Comparison of ENCODE assay signal across 8 cellular contexts in the genomic region with DNA sequence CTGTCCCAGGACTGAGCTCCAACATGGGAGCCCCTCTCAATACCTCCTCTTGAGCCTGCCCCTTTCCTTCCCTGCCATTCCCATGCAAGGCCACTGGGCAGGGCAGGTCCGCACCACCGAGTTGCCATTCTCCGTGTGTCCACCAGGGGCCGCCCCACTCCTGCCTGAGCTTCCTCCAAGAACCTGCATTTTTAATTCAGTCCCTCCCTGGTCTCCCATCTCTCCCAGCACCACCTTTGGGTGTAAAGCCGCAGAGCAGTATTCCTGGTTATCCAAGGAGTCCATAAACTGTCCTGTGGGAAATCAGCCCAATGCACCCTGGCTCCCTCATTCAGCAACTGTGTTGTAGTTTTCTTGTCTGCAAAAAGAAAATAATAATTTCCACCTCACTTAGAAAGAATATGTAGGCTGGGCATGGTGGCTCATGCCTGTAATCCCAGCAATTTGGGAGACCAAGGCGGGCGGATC. TPM values are rescaled to one million over a fixed set of nuclear protein-coding genes. Genes with fewer than 3 reads are reported as not detected.
A peak's percentile ranks its signal among the peaks of the same experiment; 100 is the strongest.
DNase-seq lines count a peak whose midpoint lies in the region; ATAC-seq, FAIRE-seq and TF ChIP-seq lines count a peak whose summit lies in the region.

No MANE protein-coding gene starts in this region.

- H3K4me3 ChIP-seq in choroid plexus epithelial cell (ENCODE audit: low read depth, low read length) = no peak overlapping the region
- no peak overlapping the region for H3K4me3 ChIP-seq in HepG2 (replicated peaks in 1 of 3; ENCODE audit: insufficient read depth in 1 of 3, low read depth in 2 of 3, low read length in 3 of 3)

- H3K27me3 ChIP-seq in HepG2 (ENCODE audit: control insufficient read depth in 1 of 2, insufficient read depth in 2 of 2, low read length in 2 of 2) = peaks cover 0 to 2% of the 10 kb centered on the region in 2 experiments; a peak in 1 of 5 replicates

- TF ChIP-seq RAD21 in HepG2 (CRISPR knock-in tag; IDR thresholded peaks at IDR 0.05) = peak; percentile 99

- BruUV-seq in HepG2 (replicated peaks; lab: Mats Ljungman, UMichigan) = no TSS peak

- in situ Hi-C loops in HepG2 (cut with HindIII; ENCODE audit: extremely low pct_ligation_motif_present, low pct_unique_long_range_greater_than_20kb) = loop anchor here (5.0 kb wide), 1 partner anchor 174 kb away; no protein-coding TSS in a partner anchor

- no peak for TF ChIP-seq POLR2A in HepG2 (IDR thresholded peaks at IDR 0.05; ENCODE audit: insufficient read depth in 1 of 2, low read depth in 2 of 2, low read length in 2 of 2)

- H3K9me3 ChIP-seq in HepG2 (ENCODE audit: low read length) = no peaks in the 10 kb centered on the region

- CTCF ChIA-PET in activated CD4-positive, alpha-beta T cell treated with anti-CD3 and anti-CD28 coated beads, Interleukin-2, amount 10 ng/mL, durations not matched to agents 7 days and 5 days (lab: Charles Lee) = interaction anchor here (0.7 to 2.8 kb wide), 24 partner anchors 13 to 386 kb away, joined by 3 to 15 read pairs (median 4); partner anchors contain the start of genes LRRC59, NME1 and TOB1
- CTCF ChIA-PET in HepG2 (lab: Yijun Ruan, JAX; ENCODE audit: low intra/inter-chr PET ratio, low total read pairs) = interaction anchor here (0.8 to 4.4 kb wide), 7 partner anchors 23 to 233 kb away, joined by 3 to 94 read pairs (median 8); no protein-coding TSS in a partner anchor

- no peaks in the 10 kb centered on the region for H3K36me3 ChIP-seq in HepG2 (replicated peaks in 1 of 2; ENCODE audit: control insufficient read depth in 1 of 2, insufficient read depth in 2 of 2, low read length in 2 of 2)

- no peaks in the 10 kb centered on the region for H3K36me3 Mint-ChIP-seq in activated CD4-positive, alpha-beta T cell treated with anti-CD3 and anti-CD28 coated beads, Interleukin-2, amount 10 ng/mL, durations not matched to agents 7 days and 5 days (ENCODE audit: low read depth)

- peak; percentile 96 for TF ChIP-seq CTCF in choroid plexus epithelial cell (conservative IDR thresholded peaks at IDR 0.05; ENCODE audit: low read depth, low read length)
- peak; percentile 99 for TF ChIP-seq CTCF in HepG2 (CRISPR knock-in tag; IDR thresholded peaks at IDR 0.05)

- peaks cover 36% of the 10 kb centered on the region for H3K27me3 Mint-ChIP-seq in activated CD4-positive, alpha-beta T cell treated with anti-CD3 and anti-CD28 coated beads, Interleukin-2, amount 10 ng/mL, durations not matched to agents 7 days and 5 days

- H3K4me1 Mint-ChIP-seq in activated CD4-positive, alpha-beta T cell treated with anti-CD3 and anti-CD28 coated beads, Interleukin-2, amount 10 ng/mL, durations not matched to agents 7 days and 5 days = peaks cover 35% of the 10 kb centered on the region

- H3K9ac ChIP-seq in HepG2 (ENCODE audit: insufficient read depth, low read depth, low read length) = no peak overlapping the region

- H3K79me2 ChIP-seq in HepG2 (ENCODE audit: insufficient read depth, low read length) = no peaks in the 10 kb centered on the region

- WGBS in HepG2 (ENCODE audit: low lambda C conversion rate) = 16% methylated on average over 7 of the region's 7 CpGs

- POLR2A ChIA-PET in activated CD4-positive, alpha-beta T cell treated with anti-CD3 and anti-CD28 coated beads, Interleukin-2, amount 10 ng/mL, durations not matched to agents 7 days and 5 days (lab: Charles Lee) = no interaction called here
- POLR2A ChIA-PET in HepG2 (lab: Yijun Ruan, JAX) = interaction anchor here (0.6 to 1.6 kb wide), 6 partner anchors 70 to 174 kb away, joined by 3 to 8 read pairs (median 4); partner anchors contain the start of gene ANKRD40

- TF ChIP-seq EP300 in HepG2 (IDR thresholded peaks at IDR 0.05; ENCODE audit: low read depth in 2 of 2, low read length in 2 of 2) (peak; percentile 16 to 45; a peak in 1 of 4 replicates), HepG2 (CRISPR knock-in tag; IDR thresholded peaks at IDR 0.05; ENCODE audit: borderline replicate concordance) (no peak)

- H3K9me3 Mint-ChIP-seq in activated CD4-positive, alpha-beta T cell treated with anti-CD3 and anti-CD28 coated beads, Interleukin-2, amount 10 ng/mL, durations not matched to agents 7 days and 5 days = no peaks in the 10 kb centered on the region

- ATAC-seq in HG03439 (IDR thresholded peaks at IDR 0.05; ENCODE audit: unreplicated experiment) = peak; percentile 49
- ATAC-seq in HepG2 = peak; percentile 97
- ATAC-seq in HG02610 (IDR thresholded peaks at IDR 0.05; ENCODE audit: unreplicated experiment) = no peak

- DNase-seq in DMS153 treated with DMSO at 0.1 percent for 48 hours (lab: John Stamatoyannopoulos, UW; ENCODE audit: unreplicated experiment) (peak; percentile 79), NCI-H748 (lab: John Stamatoyannopoulos, UW; ENCODE audit: unreplicated experiment) (peak; percentile 80), choroid plexus epithelial cell (ENCODE audit: low read depth) (peak; percentile 93), HepG2 (ENCODE audit: low spot score) (peak; percentile 86)
- DNase-seq in activated CD4-positive, alpha-beta T cell treated with anti-CD3 and anti-CD28 coated beads, Interleukin-2, amount 10 ng/mL, durations not matched to agents 7 days and 5 days = peak; percentile 80
- peak; percentile 69 to 82 for DNase-seq in stimulated activated CD4-positive, alpha-beta T cell treated with anti-CD3 and anti-CD28 coated beads, Interleukin-4, amount 100 ng/mL, for 48 hours (ENCODE audit: low read depth in 2 of 2)

- peaks cover 23% of the 10 kb centered on the region for H3K4me1 ChIP-seq in HepG2 (ENCODE audit: insufficient read depth, low read length)

- no peak overlapping the region for H2AFZ ChIP-seq in HepG2 (ENCODE audit: low read length)

- no peak overlapping the region for H3K4me2 ChIP-seq in HepG2 (ENCODE audit: low read depth, low read length)

- no peak overlapping the region for H3K4me3 Mint-ChIP-seq in activated CD4-positive, alpha-beta T cell treated with anti-CD3 and anti-CD28 coated beads, Interleukin-2, amount 10 ng/mL, durations not matched to agents 7 days and 5 days

- no peak overlapping the region for H3K27ac ChIP-seq in HepG2 (ENCODE audit: extremely low read length, insufficient read depth, low read length)

- intact Hi-C loops in HepG2 (cut with micrococcal nuclease; ENCODE audit: unreplicated experiment) = loop anchor here (1.0 kb wide), 2 partner anchors 59 to 173 kb away; no protein-coding TSS in a partner anchor

- FAIRE-seq in HepG2 (lab: Jason Lieb, UNC) = peak; percentile 89

- no peak overlapping the region for H3K27ac Mint-ChIP-seq in activated CD4-positive, alpha-beta T cell treated with anti-CD3 and anti-CD28 coated beads, Interleukin-2, amount 10 ng/mL, durations not matched to agents 7 days and 5 days

- no peaks in the 10 kb centered on the region for H4K20me1 ChIP-seq in HepG2 (ENCODE audit: insufficient read depth, low read length)

RNA-seq across cellular contexts. Expression of gene ANKRD40CL, which starts 15.9 kb away (rescaled TPM):
- not detected for total RNA-seq in activated CD4-positive, alpha-beta T cell treated with anti-CD3 and anti-CD28 coated beads, Interleukin-2, amount 10 ng/mL, durations not matched to agents 7 days and 5 days
- 0.11 TPM in 1 of 2 replicates, not detected in the other for total RNA-seq in HepG2 (2016; rRNA removed; fragmentation: Illumina TruSeq; extraction: Trizol)
- 0.35 TPM in 1 of 2 replicates, not detected in the other for total RNA-seq in HepG2 (2016; cell fraction: cytosol; rRNA removed; fragmentation: Illumina TruSeq; extraction: Trizol; ENCODE audit: low read depth)
- not detected in 2 replicates for total RNA-seq in HepG2 (2016; cell fraction: insoluble cytoplasmic fraction; rRNA removed; fragmentation: Illumina TruSeq; extraction: Trizol)
- total RNA-seq in HepG2 (2016; cell fraction: membrane; rRNA removed; fragmentation: Illumina TruSeq; extraction: Trizol) = 0.52 TPM in 1 of 2 replicates, not detected in the other
- not detected in 2 replicates for total RNA-seq in HepG2 (2016; cell fraction: nucleus; rRNA removed; fragmentation: Illumina TruSeq; extraction: Trizol)
- polyA plus RNA-seq in HepG2 (2011; rRNA removed) = 0.03 and 0.09 TPM in 2 replicates
- polyA plus RNA-seq in HepG2 (2011; cell fraction: cytosol; rRNA removed) = 0.05 TPM in 1 of 2 replicates, not detected in the other
- 0.03 TPM in 1 of 2 replicates, not detected in the other for polyA plus RNA-seq in HepG2 (2011; cell fraction: nucleus; rRNA removed)
- polyA plus RNA-seq in HepG2 (2012) = 0.27 and 0.63 TPM in 2 replicates
- not detected in 2 replicates for polyA plus RNA-seq in HepG2 (2016; cell fraction: cytosol; fragmentation: Illumina TruSeq; extraction: Trizol; ENCODE audit: low read depth)
- polyA plus RNA-seq in HepG2 (2016; cell fraction: insoluble cytoplasmic fraction; fragmentation: Illumina TruSeq; extraction: Trizol; ENCODE audit: low read depth) = not detected in 2 replicates
- 0.27 TPM in 1 of 2 replicates, not detected in the other for polyA plus RNA-seq in HepG2 (2016; cell fraction: membrane; fragmentation: Illumina TruSeq; extraction: Trizol; ENCODE audit: low read depth)
- not detected in 2 replicates for polyA plus RNA-seq in HepG2 (2016; cell fraction: nucleus; fragmentation: Illumina TruSeq; extraction: Trizol; ENCODE audit: insufficient read depth, low read depth)
- not detected in 2 replicates for polyA minus RNA-seq in HepG2 (2011; rRNA and poly(A)+ RNA removed; ENCODE audit: low replicate concordance)
- not detected in 2 replicates for polyA minus RNA-seq in HepG2 (2011; cell fraction: cytosol; rRNA and poly(A)+ RNA removed)
- 0.26 TPM in 1 of 2 replicates, not detected in the other for polyA minus RNA-seq in HepG2 (2011; cell fraction: nucleus; rRNA and poly(A)+ RNA removed)

RNA-seq across cellular contexts. Expression of gene WFIKKN2, which starts 52.2 kb away (rescaled TPM):
- not detected for total RNA-seq in activated CD4-positive, alpha-beta T cell treated with anti-CD3 and anti-CD28 coated beads, Interleukin-2, amount 10 ng/mL, durations not matched to agents 7 days and 5 days
- not detected in 2 replicates for total RNA-seq in HepG2 (2016; rRNA removed; fragmentation: Illumina TruSeq; extraction: Trizol)
- total RNA-seq in HepG2 (2016; cell fraction: cytosol; rRNA removed; fragmentation: Illumina TruSeq; extraction: Trizol; ENCODE audit: low read depth) = not detected in 2 replicates
- 0.02 TPM in 1 of 2 replicates, not detected in the other for total RNA-seq in HepG2 (2016; cell fraction: insoluble cytoplasmic fraction; rRNA removed; fragmentation: Illumina TruSeq; extraction: Trizol)
- total RNA-seq in HepG2 (2016; cell fraction: membrane; rRNA removed; fragmentation: Illumina TruSeq; extraction: Trizol) = not detected in 2 replicates
- total RNA-seq in HepG2 (2016; cell fraction: nucleus; rRNA removed; fragmentation: Illumina TruSeq; extraction: Trizol) = not detected in 2 replicates
- not detected in 2 replicates for polyA plus RNA-seq in HepG2 (2011; rRNA removed)
- polyA plus RNA-seq in HepG2 (2011; cell fraction: cytosol; rRNA removed) = 0.01 TPM in 2 replicates
- polyA plus RNA-seq in HepG2 (2011; cell fraction: nucleus; rRNA removed) = 0.06 TPM in 1 of 2 replicates, not detected in the other
- not detected in 2 replicates for polyA plus RNA-seq in HepG2 (2012)
- polyA plus RNA-seq in HepG2 (2016; cell fraction: cytosol; fragmentation: Illumina TruSeq; extraction: Trizol; ENCODE audit: low read depth) = not detected in 2 replicates
- not detected in 2 replicates for polyA plus RNA-seq in HepG2 (2016; cell fraction: insoluble cytoplasmic fraction; fragmentation: Illumina TruSeq; extraction: Trizol; ENCODE audit: low read depth)
- not detected in 2 replicates for polyA plus RNA-seq in HepG2 (2016; cell fraction: membrane; fragmentation: Illumina TruSeq; extraction: Trizol; ENCODE audit: low read depth)
- 0.12 TPM in 1 of 2 replicates, not detected in the other for polyA plus RNA-seq in HepG2 (2016; cell fraction: nucleus; fragmentation: Illumina TruSeq; extraction: Trizol; ENCODE audit: insufficient read depth, low read depth)
- not detected in 2 replicates for polyA minus RNA-seq in HepG2 (2011; rRNA and poly(A)+ RNA removed; ENCODE audit: low replicate concordance)
- not detected in 2 replicates for polyA minus RNA-seq in HepG2 (2011; cell fraction: cytosol; rRNA and poly(A)+ RNA removed)
- not detected in 2 replicates for polyA minus RNA-seq in HepG2 (2011; cell fraction: nucleus; rRNA and poly(A)+ RNA removed)
